In the genomic region with DNA sequence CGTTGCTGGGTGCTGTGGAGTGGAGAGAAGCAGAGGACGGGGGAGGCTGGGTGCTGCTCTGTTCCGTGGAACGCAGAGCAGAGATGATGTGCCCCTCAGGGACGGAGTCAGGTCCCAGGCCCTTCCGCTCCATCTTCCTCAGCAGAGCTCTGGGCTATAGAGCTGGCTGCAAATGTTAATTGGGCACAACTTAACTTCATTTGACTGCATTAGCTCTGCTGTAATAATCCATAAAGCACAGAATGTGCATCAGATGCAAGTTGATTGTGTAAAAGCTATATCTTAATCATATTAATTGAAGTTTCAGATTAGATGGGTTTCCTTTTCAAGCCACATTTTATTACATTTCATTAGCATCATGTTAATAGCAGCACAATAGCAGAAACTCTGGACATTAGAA, we compare ENCODE assay signal across 6 cellular contexts.
"Had no signal": no experiment of that assay in that cellular context is flagged by ENCODE, and none has a peak within 500 bp of the region (broad histone marks: within the 10 kb centered on the region; RNA-seq: fewer than 3 reads in every experiment).

No MANE protein-coding gene starts in this region.

- H3K27ac ChIP-seq: HL-60 had no signal

- ATAC-seq: HepG2, K562 had no signal

- DNase-seq: IMR-90, KBM-7, KG1 had no signal

- H3K4me3 ChIP-seq: K562 had no signal
